8 cellular contexts compared by ENCODE assay signal in genomic region chr5:135081240-135081639, GRCh38.
"Had no signal": no experiment of that assay in that cellular context is flagged by ENCODE, and none has a peak within 500 bp of the region (broad histone marks: within the 10 kb centered on the region; RNA-seq: fewer than 3 reads in every experiment).

No MANE protein-coding gene starts in this region.

- FAIRE-seq: G401.6, GM12878, GM12891, GM12892, GM18507, GM19239 had no signal

- ATAC-seq: GM12878 had no signal

- DNase-seq: GDM1, GF-D8 had no signal

- H3K4me3 ChIP-seq: GM12878 had no signal
